ENCODE assay signal across 8 cellular contexts in the genomic region with DNA sequence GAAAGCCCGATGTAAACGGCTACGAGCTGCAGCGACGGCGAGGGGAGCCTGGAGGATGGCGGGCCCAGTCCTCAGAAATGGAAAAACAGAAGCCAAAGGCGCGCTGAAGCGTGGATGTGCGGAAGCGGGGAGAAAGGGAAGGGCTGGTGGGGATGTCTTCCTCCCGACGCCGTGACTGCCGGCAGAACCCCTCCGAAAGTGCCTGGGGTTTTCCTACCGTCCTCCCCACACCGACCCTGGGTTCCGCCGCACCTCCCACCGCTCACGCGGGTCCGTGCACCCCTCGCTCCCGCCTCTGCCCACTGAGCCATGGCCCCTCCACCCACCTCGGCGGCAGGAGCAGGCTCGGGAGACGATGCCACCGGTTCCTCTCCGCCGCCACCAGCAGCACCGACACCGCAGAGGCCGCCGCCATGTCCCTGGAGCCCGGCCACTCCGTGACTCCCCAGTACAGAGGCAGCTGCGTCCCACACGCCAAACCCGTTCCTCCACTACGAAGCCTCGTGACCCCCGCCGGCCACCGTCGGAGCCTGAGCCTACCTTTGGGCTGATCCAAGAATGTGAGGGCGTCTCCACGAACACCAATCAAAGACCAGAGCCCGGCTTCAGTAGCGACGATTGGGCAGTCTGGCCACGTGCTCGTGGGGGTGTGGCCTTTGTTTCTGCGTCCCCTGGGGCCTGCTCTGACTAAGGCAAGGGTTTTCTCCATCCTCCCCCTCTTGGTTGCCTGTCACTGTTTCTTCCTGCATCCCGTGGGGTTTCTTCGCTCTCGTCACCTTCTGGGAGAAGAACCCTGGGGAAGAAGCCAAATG. TPM values are rescaled to one million over a fixed set of nuclear protein-coding genes. Genes with fewer than 3 reads are reported as not detected.
DNase-seq lines count a peak whose midpoint lies in the region; ATAC-seq and TF ChIP-seq lines count a peak whose summit lies in the region.

A gene (minus strand): TSS at position 471 of the 812 bp plus-strand sequence. CDS start 56 bp downstream, at position 415.

- TF ChIP-seq CTCF in HFFc6 (IDR thresholded peaks at IDR 0.05), result no peak
- no peak for TF ChIP-seq CTCF in NB4 (IDR thresholded peaks at IDR 0.05; ENCODE audit: low read depth, low read length)

- ATAC-seq in activated naive CD4-positive, alpha-beta T cell treated with anti-CD3 and anti-CD28 coated beads, Interleukin-2, amount 50 U/mL, for 72 hours, result peak; percentile 99

- H3K9me3 Mint-ChIP-seq in HFFc6, result no peaks in the 10 kb centered on the region
- no peaks in the 10 kb centered on the region for H3K9me3 Mint-ChIP-seq in activated naive CD4-positive, alpha-beta T cell treated with anti-CD3 and anti-CD28 coated beads, Interleukin-2, amount 50 U/mL, for 72 hours

- H3K4me1 Mint-ChIP-seq in HFFc6 (ENCODE audit: low read depth), result peaks cover 27% of the 10 kb centered on the region

- H3K4me3 ChIP-seq in NB4 (ENCODE audit: low read depth, low read length), result peak within 1 kb of the TSS; percentile 89

- H3K36me3 Mint-ChIP-seq in HFFc6 (ENCODE audit: low read depth), result peaks cover 8% of the 10 kb centered on the region
- H3K36me3 Mint-ChIP-seq in activated naive CD4-positive, alpha-beta T cell treated with anti-CD3 and anti-CD28 coated beads, Interleukin-2, amount 50 U/mL, for 72 hours, result peaks cover 6 to 13% of the 10 kb centered on the region in 2 donors

- DNase-seq in GM04503 (ENCODE audit: low read depth) (peak; percentile 96), HFFc6 (peak; percentile 99), NB4 (ENCODE audit: low read depth) (peak; percentile 99), SKM-1 (lab: John Stamatoyannopoulos, UW; ENCODE audit: unreplicated experiment) (peak; percentile 98), glomerular endothelial cell (ENCODE audit: extremely low read depth, low read depth, low spot score) (peak; percentile 94), occipital lobe (lab: John Stamatoyannopoulos, UW) (peak; percentile 99)
- peak; percentile 95 to 98 for DNase-seq in activated naive CD4-positive, alpha-beta T cell treated with anti-CD3 and anti-CD28 coated beads, Interleukin-2, amount 50 U/mL, for 72 hours (ENCODE audit: low spot score in 2 of 2)

- H3K27me3 Mint-ChIP-seq in HFFc6 (ENCODE audit: insufficient read depth), result no peaks in the 10 kb centered on the region; the same call in none of the 2 replicates

- peak within 1 kb of the TSS; percentile 99 for H3K4me3 Mint-ChIP-seq in HFFc6

- H3K27ac Mint-ChIP-seq in HFFc6, result peak within 1 kb of the TSS; percentile 84
- H3K27ac Mint-ChIP-seq in activated naive CD4-positive, alpha-beta T cell treated with anti-CD3 and anti-CD28 coated beads, Interleukin-2, amount 50 U/mL, for 72 hours, result peak within 1 kb of the TSS; percentile 91 to 97

- peak within 1 kb of the TSS; percentile 91 for H3K27ac ChIP-seq in temporal lobe (ENCODE audit: low read depth, low read length)

- peak; percentile 62 for TF ChIP-seq POLR2A in NB4 (IDR thresholded peaks at IDR 0.05; ENCODE audit: extremely low read depth, insufficient read length)

RNA-seq across cellular contexts. Expression of the gene that starts here (rescaled TPM):
- 10 to 100 TPM; 15.1 to 21.2 (median 16.1) TPM for total RNA-seq in HFFc6 (2021; fragmentation: NEBNext Ultra II Directional; extraction: Animal tissue kit (Norgen Biotek cat#: 25700))
- 10 to 100 TPM; 27.2 to 30.9 TPM for total RNA-seq in activated naive CD4-positive, alpha-beta T cell treated with anti-CD3 and anti-CD28 coated beads, Interleukin-2, amount 50 U/mL, for 72 hours
- 10.6 and 13.0 TPM in 2 replicates for total RNA-seq in glomerular endothelial cell
- total RNA-seq in occipital lobe, result 37.1 TPM
- 30.0 TPM for total RNA-seq in temporal lobe

Comparison
In these comparisons a context has a peak if more than half of its experiments do, and no peak if none do; other contexts are left out.
1. Peak in every context shown above with its lines: DNase-seq, ATAC-seq, H3K4me3 ChIP-seq and H3K27ac ChIP-seq.